Comparison of ENCODE assay signal across 10 cellular contexts in genomic region chr15:45393851-45394250, GRCh38. TPM values are rescaled to one million over a fixed set of nuclear protein-coding genes. Genes with fewer than 3 reads are reported as not detected.
DNase-seq lines count a peak whose midpoint lies in the region; ATAC-seq and TF ChIP-seq lines count a peak whose summit lies in the region.
"Had no signal": no experiment of that assay in that cellular context is flagged by ENCODE, and none has a peak within 500 bp of the region (broad histone marks: within the 10 kb centered on the region; RNA-seq: fewer than 3 reads in every experiment).

No MANE protein-coding gene starts in this region.

- no peak for ATAC-seq in Right ventricle myocardium superior (ENCODE audit: poor library complexity)

- H3K4me3 ChIP-seq in left ventricle myocardium inferior (no peak overlapping the region), Peyer's patch (peak overlapping the region in 2 of 4 donors; percentile 43 to 52), fibroblast of the aortic adventitia (ENCODE audit: low read depth, low read length) (no peak overlapping the region), testis (no peak overlapping the region)

- 66 to 69% methylated on average over 3 of the region's 3 CpGs for WGBS in testis, 2 donors

- TF ChIP-seq POLR2A in Peyer's patch (IDR thresholded peaks at IDR 0.05) (peak in 1 of 2 donors; percentile 42), testis (IDR thresholded peaks at IDR 0.05) (no peak)

- H3K36me3 ChIP-seq in left ventricle myocardium inferior (no peaks in the 10 kb centered on the region), Peyer's patch (no peaks in the 10 kb centered on the region), testis (ENCODE audit: low read depth, missing control alignments) (no peaks in the 10 kb centered on the region)

- TF ChIP-seq CTCF in left ventricle myocardium inferior (IDR thresholded peaks at IDR 0.05; ENCODE audit: borderline replicate concordance) (peak; percentile 24), Peyer's patch (IDR thresholded peaks at IDR 0.05) (peak in 3 of 6 experiments; percentile 46 to 64 (median 53)), fibroblast of the aortic adventitia (IDR thresholded peaks at IDR 0.05; ENCODE audit: insufficient read depth, low read length) (peak; percentile 21), testis (IDR thresholded peaks at IDR 0.05) (no peak)

- no peak overlapping the region for H3K27ac ChIP-seq in left ventricle myocardium inferior (replicated peaks)
- H3K27ac ChIP-seq in Peyer's patch, result peak overlapping the region in 1 of 4 donors; percentile 10
- peak overlapping the region; percentile 7 to 46 for H3K27ac ChIP-seq in testis

- no peaks in the 10 kb centered on the region for H3K27me3 ChIP-seq in left ventricle myocardium inferior (ENCODE audit: low read depth)
- H3K27me3 ChIP-seq in Peyer's patch, result no peaks in the 10 kb centered on the region
- H3K27me3 ChIP-seq in testis, result no peaks in the 10 kb centered on the region

- no peaks in the 10 kb centered on the region for H3K9me3 ChIP-seq in left ventricle myocardium inferior (replicated peaks)
- H3K9me3 ChIP-seq in Peyer's patch, result no peaks in the 10 kb centered on the region
- no peaks in the 10 kb centered on the region for H3K9me3 ChIP-seq in testis

- intact Hi-C loops in left ventricle myocardium inferior (cut with micrococcal nuclease) (no loop called here), Right ventricle myocardium superior (cut with DNase I) (no loop called here), testis (cut with DNase I; ENCODE audit: low total_unique reads) (no loop called here)

- DNase-seq in left ventricle myocardium inferior, result no peak
- DNase-seq in Right ventricle myocardium superior, result no peak
- peak in 2 of 3 donors; percentile 59 to 62 for DNase-seq in Peyer's patch
- DNase-seq in fibroblast of the aortic adventitia (ENCODE audit: low read depth), result no peak
- DNase-seq in testis, result no peak
- DNase-seq in activated gamma-delta T cell treated with Interleukin-2 at 50 U/mL for 16 hours, result no peak
- DNase-seq in activated effector memory CD4-positive, alpha-beta T cell treated with Interleukin-2 at 50 U/mL for 16 hours, result no peak
- DNase-seq in activated CD8-positive, alpha-beta memory T cell treated with anti-CD3 and anti-CD28 coated beads, Interleukin-2, amount 50 U/mL, for 48 hours, result no peak
- DNase-seq: activated T-cell treated with anti-CD3 and anti-CD28 coated beads for 4 hours; naive thymus-derived CD8-positive, alpha-beta T cell had no signal

- H3K4me1 ChIP-seq in left ventricle myocardium inferior (peaks cover 11% of the 10 kb centered on the region), Peyer's patch (no peaks in the 10 kb centered on the region), testis (peaks cover 7% of the 10 kb centered on the region)

RNA-seq across cellular contexts. Expression of gene GATM, which starts 15.5 kb away (rescaled TPM):
- total RNA-seq in left ventricle myocardium inferior, result 9.3 TPM
- total RNA-seq in Right ventricle myocardium superior, result 35.6 TPM
- 100 to 1,000 TPM; 112 to 196 (median 168) TPM for total RNA-seq in Peyer's patch
- total RNA-seq in fibroblast of the aortic adventitia (ENCODE audit: low replicate concordance), result 0.18 and 0.57 TPM in 2 replicates
- total RNA-seq in testis, result 100 to 1,000 TPM; 386 to 446 TPM
- 147 TPM for polyA plus RNA-seq in testis (ENCODE audit: insufficient read depth, low read depth, low replicate concordance)

Comparison
In these comparisons a context has a peak if more than half of its experiments do, and no peak if none do; other contexts are left out.
1. DNase-seq: peak in Peyer's patch (2 of 3); none in left ventricle myocardium inferior (single experiment), Right ventricle myocardium superior (single experiment), fibroblast of the aortic adventitia (single experiment), testis (single experiment), activated gamma-delta T cell treated with Interleukin-2 at 50 U/mL for 16 hours (single experiment), activated effector memory CD4-positive, alpha-beta T cell treated with Interleukin-2 at 50 U/mL for 16 hours (single experiment) and activated CD8-positive, alpha-beta memory T cell treated with anti-CD3 and anti-CD28 coated beads, Interleukin-2, amount 50 U/mL, for 48 hours (single experiment).
2. CTCF ChIP-seq: peak in left ventricle myocardium inferior (single experiment) and fibroblast of the aortic adventitia (single experiment); none in testis (0 of 3).